ENCODE assay signal across 21 cellular contexts in the genomic region with DNA sequence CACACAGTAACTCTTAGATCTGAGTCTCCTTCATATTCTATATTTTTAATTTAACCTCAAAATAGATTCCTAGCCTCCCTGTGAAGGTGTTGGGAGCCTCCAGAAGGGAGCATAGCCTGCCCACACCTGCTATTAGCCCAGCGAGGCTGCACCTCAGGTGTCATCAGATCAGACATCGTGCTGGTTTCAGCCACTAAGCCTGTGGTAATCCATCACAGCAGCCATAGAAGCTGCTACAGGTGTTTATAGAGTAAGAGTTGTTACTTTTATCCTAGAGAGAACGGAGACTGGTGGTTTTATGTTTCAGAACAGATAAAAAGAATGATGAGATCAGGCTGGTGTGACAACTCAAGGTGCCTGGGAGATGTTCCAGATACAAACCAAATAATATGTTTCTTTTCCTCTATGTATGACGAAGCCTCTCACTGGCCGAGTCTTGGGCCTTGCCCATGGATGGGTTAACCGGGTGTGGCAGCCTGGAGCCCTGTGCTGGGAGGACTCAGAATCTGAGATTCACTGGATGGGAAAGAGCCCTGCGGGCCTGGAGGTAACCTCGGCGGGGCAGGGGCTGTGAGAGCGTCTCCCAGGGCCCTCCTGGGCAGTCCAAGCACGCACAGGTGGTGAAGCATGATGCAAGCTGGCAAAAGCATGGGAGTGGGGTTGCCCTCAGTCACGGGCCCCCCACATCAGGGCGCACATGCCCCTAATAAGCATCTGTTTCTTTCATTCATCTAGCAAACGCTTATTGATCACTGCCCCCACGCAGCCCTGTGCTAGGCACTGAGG.
DNase-seq lines count a peak whose midpoint lies in the region; ATAC-seq and TF ChIP-seq lines count a peak whose summit lies in the region.
"Had no signal": no experiment of that assay in that cellular context is flagged by ENCODE, and none has a peak within 500 bp of the region (broad histone marks: within the 10 kb centered on the region; RNA-seq: fewer than 3 reads in every experiment).

No MANE protein-coding gene starts in this region.

- H3K14ac ChIP-seq in mesenchymal stem cell (ENCODE audit: low read length in 2 of 2): no peak overlapping the region

- 92% methylated on average over 15 of the region's 15 CpGs for WGBS in mesenchymal stem cell

- H2BK5ac ChIP-seq in mesenchymal stem cell (ENCODE audit: low read depth, low read length, poor library complexity, severe bottlenecking): no peak overlapping the region

- no peak for TF ChIP-seq CTCF in MM.1S (IDR thresholded peaks at IDR 0.05; ENCODE audit: low read length)
- TF ChIP-seq CTCF in WERI-Rb-1 (IDR thresholded peaks at IDR 0.05; ENCODE audit: low read depth, low read length): no peak
- TF ChIP-seq CTCF in HFFc6 (IDR thresholded peaks at IDR 0.05): no peak
- TF ChIP-seq CTCF in GM13977 (IDR thresholded peaks at IDR 0.05; ENCODE audit: extremely low read depth, insufficient read depth, missing control alignments): no peak

- H4K8ac ChIP-seq in mesenchymal stem cell (ENCODE audit: low read length): no peak overlapping the region

- no peak overlapping the region for H3K4ac ChIP-seq in mesenchymal stem cell (ENCODE audit: low read depth in 1 of 2, low read length in 2 of 2)

- H3K36me3 Mint-ChIP-seq in stimulated activated effector memory CD8-positive, alpha-beta T cell treated with anti-CD3 and anti-CD28 coated beads, Interleukin-12 subunit alpha, Interleukin-12 subunit beta, amount 100 ng/mL, for 72 hours: no peaks in the 10 kb centered on the region
- H3K36me3 Mint-ChIP-seq in HFFc6 (ENCODE audit: low read depth): no peaks in the 10 kb centered on the region; the same call in 1 of the 2 replicates

- H3K4me2 ChIP-seq in MM.1S (ENCODE audit: low read depth, low read length) (peak overlapping the region; percentile 38; the same call in 1 of the 2 replicates), mesenchymal stem cell (ENCODE audit: low read length, poor library complexity, severe bottlenecking) (no peak overlapping the region)

- H3K9me3 Mint-ChIP-seq in stimulated activated effector memory CD8-positive, alpha-beta T cell treated with anti-CD3 and anti-CD28 coated beads, Interleukin-12 subunit alpha, Interleukin-12 subunit beta, amount 100 ng/mL, for 72 hours: no peaks in the 10 kb centered on the region
- H3K9me3 Mint-ChIP-seq in HFFc6: no peaks in the 10 kb centered on the region
- H3K9me3 Mint-ChIP-seq: CD4-positive, CD25-positive, alpha-beta regulatory T cell; CD8-positive, alpha-beta memory T cell had no signal

- H3K4me1 Mint-ChIP-seq in stimulated activated effector memory CD8-positive, alpha-beta T cell treated with anti-CD3 and anti-CD28 coated beads, Interleukin-12 subunit alpha, Interleukin-12 subunit beta, amount 100 ng/mL, for 72 hours: peaks cover 5% of the 10 kb centered on the region
- peaks cover 7% of the 10 kb centered on the region; the same call in 1 of the 2 replicates for H3K4me1 Mint-ChIP-seq in HFFc6 (ENCODE audit: low read depth)
- H3K4me1 Mint-ChIP-seq: CD8-positive, alpha-beta memory T cell had no signal

- H3K27ac Mint-ChIP-seq in stimulated activated effector memory CD8-positive, alpha-beta T cell treated with anti-CD3 and anti-CD28 coated beads, Interleukin-12 subunit alpha, Interleukin-12 subunit beta, amount 100 ng/mL, for 72 hours: peak overlapping the region; percentile 27
- no peak overlapping the region for H3K27ac Mint-ChIP-seq in HFFc6

- H3K4me3 ChIP-seq in MM.1S (ENCODE audit: low read length) (no peak overlapping the region), WERI-Rb-1 (ENCODE audit: low read depth, low read length) (no peak overlapping the region), mesenchymal stem cell (ENCODE audit: insufficient read depth in 1 of 2, low read depth in 1 of 2, low read length in 2 of 2) (no peak overlapping the region)
- H3K4me3 ChIP-seq: GM12878, GM23248, HAP-1 had no signal

- no peaks in the 10 kb centered on the region for H3K79me2 ChIP-seq in MM.1S (ENCODE audit: low read length)

- H3K27me3 ChIP-seq in MM.1S (replicated peaks; ENCODE audit: insufficient read depth, low read length): no peaks in the 10 kb centered on the region
- H3K27me3 ChIP-seq in WERI-Rb-1 (ENCODE audit: insufficient read depth, low read depth, severe bottlenecking): no peaks in the 10 kb centered on the region
- H3K27me3 ChIP-seq in mesenchymal stem cell (ENCODE audit: control insufficient read depth in 1 of 2, insufficient read depth in 1 of 2, low read length in 2 of 2): no peaks in the 10 kb centered on the region
- H3K27me3 ChIP-seq: BE2C had no signal

- H3K9me3 ChIP-seq in MM.1S (replicated peaks; ENCODE audit: insufficient read depth, low read length) (no peaks in the 10 kb centered on the region), WERI-Rb-1 (ENCODE audit: severe bottlenecking) (no peaks in the 10 kb centered on the region), mesenchymal stem cell (ENCODE audit: control insufficient read depth, low read length) (no peaks in the 10 kb centered on the region)
- H3K9me3 ChIP-seq: BE2C, HAP-1 had no signal

- H2AK5ac ChIP-seq in mesenchymal stem cell (ENCODE audit: low read length, severe bottlenecking): peak overlapping the region; percentile 14

- peak overlapping the region; percentile 23; the same call in 1 of the 2 replicates for H3K9ac ChIP-seq in MM.1S (ENCODE audit: low read length)
- no peak overlapping the region for H3K9ac ChIP-seq in mesenchymal stem cell (ENCODE audit: low read length)
- H3K9ac ChIP-seq: GM23248 had no signal

- no peak overlapping the region for H3K18ac ChIP-seq in mesenchymal stem cell (ENCODE audit: low read depth in 1 of 2, low read length in 2 of 2)

- peaks cover 3% of the 10 kb centered on the region; the same call in 1 of the 2 replicates for H3K27me3 Mint-ChIP-seq in HFFc6 (ENCODE audit: insufficient read depth)
- H3K27me3 Mint-ChIP-seq: CD4-positive, CD25-positive, alpha-beta regulatory T cell; CD8-positive, alpha-beta memory T cell had no signal

- in situ Hi-C loops in GM13977 (cut with MboI; ENCODE audit: low pct_unique_long_range_greater_than_20kb, low sequenced_read_pairs, unreplicated experiment): loop anchor here (5.0 kb wide), 1 partner anchor 121 kb away; no protein-coding TSS in a partner anchor

- H4K20me1 ChIP-seq in MM.1S (ENCODE audit: insufficient read depth, low read length): no peaks in the 10 kb centered on the region

- peak overlapping the region; percentile 13; the same call in 1 of the 2 replicates for H2AFZ ChIP-seq in MM.1S (ENCODE audit: low read length)
- no peak overlapping the region for H2AFZ ChIP-seq in mesenchymal stem cell (ENCODE audit: low read depth, low read length)
- H2AFZ ChIP-seq: GM23248 had no signal

- peaks cover 10% of the 10 kb centered on the region; the same call in 1 of the 2 replicates for H3F3A ChIP-seq in MM.1S (ENCODE audit: insufficient read depth, low read length)

- H3K27ac ChIP-seq in MM.1S (ENCODE audit: low read length) (peak overlapping the region; percentile 77; the same call in 1 of the 2 replicates), WERI-Rb-1 (no peak overlapping the region), mesenchymal stem cell (ENCODE audit: low read length, poor library complexity, severe bottlenecking) (no peak overlapping the region)
- H3K27ac ChIP-seq: GM23248 had no signal

- H3K9me2 ChIP-seq in MM.1S (replicated peaks; ENCODE audit: insufficient read depth, low read length): no peaks in the 10 kb centered on the region

- peaks cover 21% of the 10 kb centered on the region for H3K4me1 ChIP-seq in MM.1S (ENCODE audit: low read length)
- H3K4me1 ChIP-seq in mesenchymal stem cell (ENCODE audit: control insufficient read depth, insufficient read depth, low read depth, low read length): peaks cover 1% of the 10 kb centered on the region
- H3K4me1 ChIP-seq: BE2C, HAP-1 had no signal

- peak; percentile 84 for DNase-seq in MM.1S
- DNase-seq in WERI-Rb-1: peak; percentile 39
- no peak for DNase-seq in mesenchymal stem cell
- no peak for DNase-seq in stimulated activated effector memory CD8-positive, alpha-beta T cell treated with anti-CD3 and anti-CD28 coated beads, Interleukin-12 subunit alpha, Interleukin-12 subunit beta, amount 100 ng/mL, for 72 hours (ENCODE audit: low spot score in 2 of 2)
- DNase-seq in HFFc6: no peak
- DNase-seq in GM13977 (ENCODE audit: low spot score): no peak
- no peak for DNase-seq in cerebellar cortex (ENCODE audit: low spot score)
- DNase-seq: ACHN; BE2C; C1 segment of cervical spinal cord; CD4-positive, CD25-positive, alpha-beta regulatory T cell; CD8-positive, alpha-beta memory T cell; COR-L47; DMS 273 treated with DMSO at 0.1 percent for 48 hours; DMS53; DND-41; EL; GM23248 had no signal

- H3K23ac ChIP-seq in mesenchymal stem cell (ENCODE audit: low read length in 2 of 2): no peak overlapping the region

- H3K36me3 ChIP-seq in MM.1S (replicated peaks; ENCODE audit: insufficient read depth, low read length): no peaks in the 10 kb centered on the region
- no peaks in the 10 kb centered on the region for H3K36me3 ChIP-seq in WERI-Rb-1
- H3K36me3 ChIP-seq in mesenchymal stem cell (ENCODE audit: control insufficient read depth in 1 of 2, insufficient read depth in 2 of 2, low read depth in 1 of 2, low read length in 2 of 2): peaks cover 0 to 4% of the 10 kb centered on the region in 2 experiments
- H3K36me3 ChIP-seq: BE2C, HAP-1 had no signal

- H2BK12ac ChIP-seq in mesenchymal stem cell (ENCODE audit: low read length in 2 of 2): no peak overlapping the region

- no peak overlapping the region for H3K4me3 Mint-ChIP-seq in stimulated activated effector memory CD8-positive, alpha-beta T cell treated with anti-CD3 and anti-CD28 coated beads, Interleukin-12 subunit alpha, Interleukin-12 subunit beta, amount 100 ng/mL, for 72 hours
- no peak overlapping the region for H3K4me3 Mint-ChIP-seq in HFFc6
- H3K4me3 Mint-ChIP-seq: CD4-positive, CD25-positive, alpha-beta regulatory T cell; CD8-positive, alpha-beta memory T cell had no signal

- no peak overlapping the region for H2BK15ac ChIP-seq in mesenchymal stem cell (ENCODE audit: low read depth, poor library complexity, severe bottlenecking)

- no peaks in the 10 kb centered on the region for H3K79me1 ChIP-seq in mesenchymal stem cell (replicated peaks; ENCODE audit: low read length, poor library complexity, severe bottlenecking)

- H4K91ac ChIP-seq in mesenchymal stem cell (ENCODE audit: low read length): no peak overlapping the region

- H2BK120ac ChIP-seq in mesenchymal stem cell (ENCODE audit: low read depth, low read length): no peak overlapping the region

- ATAC-seq in stimulated activated effector memory CD8-positive, alpha-beta T cell treated with anti-CD3 and anti-CD28 coated beads, Interleukin-12 subunit alpha, Interleukin-12 subunit beta, amount 100 ng/mL, for 72 hours: no peak
- no peak for ATAC-seq in GM21423 (IDR thresholded peaks at IDR 0.05; ENCODE audit: unreplicated experiment)
- ATAC-seq: GM12878 had no signal

Comparison
In these comparisons a context has a peak if more than half of its experiments do, and no peak if none do; other contexts are left out.
1. DNase-seq: peak in MM.1S (single experiment) and WERI-Rb-1 (single experiment); none in mesenchymal stem cell (single experiment), stimulated activated effector memory CD8-positive, alpha-beta T cell treated with anti-CD3 and anti-CD28 coated beads, Interleukin-12 subunit alpha, Interleukin-12 subunit beta, amount 100 ng/mL, for 72 hours (0 of 2), HFFc6 (single experiment), GM13977 (single experiment) and cerebellar cortex (single experiment).